ENCODE assay signal across 10 cellular contexts in genomic region chr6:81562169-81562568, GRCh38.
DNase-seq lines count a peak whose midpoint lies in the region; ATAC-seq and TF ChIP-seq lines count a peak whose summit lies in the region.
"Had no signal": no experiment of that assay in that cellular context is flagged by ENCODE, and none has a peak within 500 bp of the region (broad histone marks: within the 10 kb centered on the region; RNA-seq: fewer than 3 reads in every experiment).

No MANE protein-coding gene starts in this region.

- H3K9me3 ChIP-seq in esophagus muscularis mucosa = no peaks in the 10 kb centered on the region
- H3K9me3 ChIP-seq: upper lobe of left lung had no signal

- H3K27me3 ChIP-seq in rectal smooth muscle tissue (ENCODE audit: control insufficient read depth, insufficient read depth, low read length) = no peaks in the 10 kb centered on the region
- no peaks in the 10 kb centered on the region for H3K27me3 ChIP-seq in esophagus muscularis mucosa
- H3K27me3 ChIP-seq: upper lobe of left lung had no signal

- WGBS in esophagus muscularis mucosa = 28% methylated on average over 2 of the region's 2 CpGs

- H3K36me3 ChIP-seq in rectal smooth muscle tissue (ENCODE audit: control insufficient read depth, insufficient read depth, low read length) (no peaks in the 10 kb centered on the region), esophagus muscularis mucosa (no peaks in the 10 kb centered on the region)
- H3K36me3 ChIP-seq: upper lobe of left lung had no signal

- no peak for TF ChIP-seq EP300 in esophagus muscularis mucosa (IDR thresholded peaks at IDR 0.05)

- ATAC-seq in GM21576 (IDR thresholded peaks at IDR 0.05; ENCODE audit: unreplicated experiment) = no peak

- intact Hi-C loops in posterior cingulate gyrus (cut with DNase I) (no loop called here), esophagus muscularis mucosa (cut with DNase I) (no loop called here)

- H3K4me1 ChIP-seq in rectal smooth muscle tissue (ENCODE audit: control insufficient read depth, insufficient read depth, low read length) (peaks cover 4% of the 10 kb centered on the region), esophagus muscularis mucosa (peaks cover 5 to 12% (median 10%) of the 10 kb centered on the region in 4 donors)
- H3K4me1 ChIP-seq: upper lobe of left lung had no signal

- no peak for TF ChIP-seq POLR2A in esophagus muscularis mucosa (IDR thresholded peaks at IDR 0.05; ENCODE audit: low read depth)

- H3K4me3 ChIP-seq in rectal smooth muscle tissue (ENCODE audit: low read length) (peak overlapping the region; percentile 27), esophagus muscularis mucosa (no peak overlapping the region)
- H3K4me3 ChIP-seq: upper lobe of left lung had no signal

- no peak for TF ChIP-seq CTCF in esophagus muscularis mucosa (IDR thresholded peaks at IDR 0.05)

- H3K27ac ChIP-seq in rectal smooth muscle tissue (ENCODE audit: low read depth, low read length) (peak overlapping the region; percentile 75), esophagus muscularis mucosa (replicated peaks in 1 of 4) (peak overlapping the region in 2 of 4 donors; percentile 9 to 28)

- no peak overlapping the region for H3K9ac ChIP-seq in rectal smooth muscle tissue (ENCODE audit: low read length)

- DNase-seq in EH (ENCODE audit: low read depth) (peak; percentile 90), NCI-H69 (lab: John Stamatoyannopoulos, UW) (peak; percentile 21), fibroblast of peridontal ligament (ENCODE audit: extremely low read depth) (peak; percentile 83), hippocampal formation (lab: John Stamatoyannopoulos, UW) (no peak), posterior cingulate gyrus (no peak), esophagus muscularis mucosa (ENCODE audit: extremely low spot score) (no peak)
- DNase-seq: Karpas-422, upper lobe of left lung had no signal

Comparison
In these comparisons a context has a peak if more than half of its experiments do, and no peak if none do; other contexts are left out.
1. DNase-seq: peak in EH (single experiment), NCI-H69 (single experiment) and fibroblast of peridontal ligament (single experiment); none in hippocampal formation (0 of 2), posterior cingulate gyrus (0 of 10) and esophagus muscularis mucosa (single experiment).